In the genomic region with DNA sequence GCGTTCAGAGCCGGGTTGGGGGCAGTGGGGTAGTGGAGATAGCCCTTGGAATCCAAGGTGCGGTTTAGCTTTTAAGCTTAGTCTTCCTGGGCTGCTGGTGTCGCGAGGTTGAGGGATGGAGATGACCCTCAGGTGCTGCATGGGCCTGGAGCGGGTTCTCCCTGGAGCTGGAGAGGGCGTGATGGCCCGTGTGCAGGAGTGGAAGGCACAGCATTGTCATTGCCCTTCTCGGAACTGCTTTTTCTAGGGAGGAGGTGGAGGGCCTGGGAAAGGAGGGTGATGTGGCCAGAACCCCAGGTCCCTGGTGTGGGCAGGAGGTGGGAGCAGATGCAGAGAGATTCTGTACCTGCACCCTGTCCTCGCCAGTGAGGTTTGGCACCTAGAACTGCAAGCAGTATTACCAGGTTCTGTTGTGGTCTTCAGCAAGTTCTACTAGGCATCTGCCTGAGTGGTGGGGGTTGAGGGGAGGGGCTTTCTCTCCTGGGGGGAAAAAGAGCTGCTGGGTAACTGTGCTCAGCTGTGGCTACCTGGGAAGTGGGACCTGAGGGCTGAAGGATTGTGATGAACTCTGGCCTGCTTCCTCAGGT, we compare ENCODE assay signal across 16 cellular contexts. TPM values are rescaled to one million over a fixed set of nuclear protein-coding genes. Genes with fewer than 3 reads are reported as not detected.
DNase-seq lines count a peak whose midpoint lies in the region; ATAC-seq and TF ChIP-seq lines count a peak whose summit lies in the region.
"Not testable (repeated sequence)": the region's sequence is repeated elsewhere in the genome, so short reads cannot be mapped to it uniquely, and the experiment has no call there.
"Had no signal": no experiment of that assay in that cellular context is flagged by ENCODE, and none has a peak within 500 bp of the region (broad histone marks: within the 10 kb centered on the region; RNA-seq: fewer than 3 reads in every experiment).

No MANE protein-coding gene starts in this region.

- H3K9ac ChIP-seq in colonic mucosa (ENCODE audit: low read depth in 2 of 2, low read length in 2 of 2): not testable (repeated sequence)

- H3K27ac ChIP-seq in colonic mucosa, sigmoid colon, upper lobe of right lung: not testable (repeated sequence)

- 68 to 72% methylated on average over 10 of the region's 10 CpGs for WGBS in sigmoid colon, 2 donors

- ATAC-seq in activated CD4-positive, CD25-positive, alpha-beta regulatory T cell treated with anti-CD3 and anti-CD28 coated beads, Interleukin-2, amount 50 U/mL, for 24 hours: peak; percentile 6 to 29
- ATAC-seq in Right ventricle myocardium superior (ENCODE audit: poor library complexity): peak; percentile 18
- peak; percentile 25 for ATAC-seq in left colon
- ATAC-seq in mucosa of descending colon: peak; percentile 30
- ATAC-seq in upper lobe of right lung: peak; percentile 58

- not testable (repeated sequence) for H3K36me3 ChIP-seq in colonic mucosa; mucosa of descending colon (ENCODE audit: low read depth); sigmoid colon; upper lobe of right lung

- TF ChIP-seq EP300 in sigmoid colon (IDR thresholded peaks at IDR 0.05): not testable (repeated sequence)

- H3K27me3 ChIP-seq in colonic mucosa, sigmoid colon, upper lobe of right lung: not testable (repeated sequence)

- not testable (repeated sequence) for TF ChIP-seq POLR2A in sigmoid colon (IDR thresholded peaks at IDR 0.05)

- H3K9me3 ChIP-seq in colonic mucosa, upper lobe of right lung: not testable (repeated sequence)
- H3K9me3 ChIP-seq in mucosa of descending colon (peaks cover 81% of the 10 kb centered on the region), sigmoid colon (peaks cover 0 to 24% (median 2%) of the 10 kb centered on the region in 4 donors)

- H3K4me1 ChIP-seq in colonic mucosa; mucosa of descending colon (ENCODE audit: low read depth); sigmoid colon; upper lobe of right lung: not testable (repeated sequence)

- peak; percentile 28 for DNase-seq in D341Med (ENCODE audit: low spot score)
- DNase-seq in colonic mucosa: peak; percentile 28
- peak; percentile 44 for DNase-seq in Right ventricle myocardium superior
- not testable (repeated sequence) for DNase-seq in left colon
- peak in 2 of 3 donors; percentile 33 to 67 for DNase-seq in mucosa of descending colon
- peak; percentile 74 for DNase-seq in sigmoid colon
- peak; percentile 81 for DNase-seq in upper lobe of right lung

- H3K4me3 ChIP-seq in colonic mucosa, mucosa of descending colon, sigmoid colon, upper lobe of right lung: not testable (repeated sequence)

- not testable (repeated sequence) for TF ChIP-seq CTCF in colonic mucosa (IDR thresholded peaks at IDR 0.05); mucosa of descending colon (IDR thresholded peaks at IDR 0.05); sigmoid colon (IDR thresholded peaks at IDR 0.05); upper lobe of right lung (IDR thresholded peaks at IDR 0.05)

- intact Hi-C loops in colonic mucosa (cut with DNase I); Right ventricle myocardium superior (cut with DNase I); left colon (cut with DNase I, micrococcal nuclease); mucosa of descending colon (cut with DNase I, micrococcal nuclease); sigmoid colon (cut with DNase I); upper lobe of right lung (cut with DNase I): not testable (repeated sequence)

RNA-seq across cellular contexts. Expression of a gene that starts 55.8 kb away (rescaled TPM):
- total RNA-seq in colonic mucosa: not detected
- total RNA-seq in Right ventricle myocardium superior: not detected
- not detected for total RNA-seq in left colon
- not detected for total RNA-seq in mucosa of descending colon
- not detected for total RNA-seq in sigmoid colon
- polyA plus RNA-seq in sigmoid colon: not detected
- total RNA-seq in upper lobe of right lung: not detected
- total RNA-seq: activated naive CD4-positive, alpha-beta T cell treated with anti-CD3 and anti-CD28 coated beads, Interleukin-2, amount 50 U/mL, for 72 hours; bronchial epithelial cell; CD4-positive, alpha-beta T cell; H7; hepatocyte; mononuclear cell; right atrium auricular region; subcutaneous adipose tissue had no signal
- polyA plus RNA-seq: hepatocyte had no signal
